In genomic region chr3:103794656-103795055, GRCh38 we compare ENCODE assay signal across 12 cellular contexts.
DNase-seq lines count a peak whose midpoint lies in the region; FAIRE-seq and TF ChIP-seq lines count a peak whose summit lies in the region.
"Had no signal": no experiment of that assay in that cellular context is flagged by ENCODE, and none has a peak within 500 bp of the region (broad histone marks: within the 10 kb centered on the region; RNA-seq: fewer than 3 reads in every experiment).

No MANE protein-coding gene starts in this region.

- H3K9me3 ChIP-seq in vagina, result no peaks in the 10 kb centered on the region
- H3K9me3 ChIP-seq: SJSA1 had no signal

- H3K36me3 Mint-ChIP-seq in HFFc6 (ENCODE audit: low read depth), result no peaks in the 10 kb centered on the region

- no peaks in the 10 kb centered on the region for H3K27me3 ChIP-seq in vagina
- H3K27me3 ChIP-seq: SJSA1 had no signal

- H3K4me3 ChIP-seq in NB4 (ENCODE audit: low read depth, low read length), result no peak overlapping the region
- no peak overlapping the region for H3K4me3 ChIP-seq in vagina
- H3K4me3 ChIP-seq: SJSA1 had no signal

- TF ChIP-seq CTCF in NB4 (IDR thresholded peaks at IDR 0.05; ENCODE audit: low read depth, low read length) (peak; percentile 16), vagina (IDR thresholded peaks at IDR 0.05) (no peak), HFFc6 (IDR thresholded peaks at IDR 0.05) (no peak)

- H3K27ac Mint-ChIP-seq in HFFc6, result no peak overlapping the region
- H3K27ac Mint-ChIP-seq: activated CD8-positive, alpha-beta T cell treated with anti-CD3 and anti-CD28 coated beads, Interleukin-2, amount 10 ng/mL, durations not matched to agents 7 days and 5 days had no signal

- no peaks in the 10 kb centered on the region for H3K36me3 ChIP-seq in vagina
- H3K36me3 ChIP-seq: SJSA1 had no signal

- TF ChIP-seq POLR2A in NB4 (IDR thresholded peaks at IDR 0.05; ENCODE audit: extremely low read depth, insufficient read length) (no peak), vagina (IDR thresholded peaks at IDR 0.05) (no peak)

- FAIRE-seq in urothelium cell line (lab: Jason Lieb, UNC), result no peak

- no peaks in the 10 kb centered on the region for H3K27me3 Mint-ChIP-seq in HFFc6 (ENCODE audit: insufficient read depth)

- H3K4me1 Mint-ChIP-seq in HFFc6 (ENCODE audit: low read depth), result no peaks in the 10 kb centered on the region

- H3K4me3 Mint-ChIP-seq in HFFc6, result no peak overlapping the region
- H3K4me3 Mint-ChIP-seq: activated CD8-positive, alpha-beta T cell treated with anti-CD3 and anti-CD28 coated beads, Interleukin-2, amount 10 ng/mL, durations not matched to agents 7 days and 5 days had no signal

- intact Hi-C loops in vagina (cut with DNase I), result no loop called here

- H3K9me3 Mint-ChIP-seq in HFFc6, result peaks cover 9% of the 10 kb centered on the region

- no peaks in the 10 kb centered on the region for H3K4me1 ChIP-seq in vagina
- H3K4me1 ChIP-seq: SJSA1 had no signal

- peak; percentile 15 for DNase-seq in SIG-M5 treated with dmso at 0.1 percent for 504 hours (lab: John Stamatoyannopoulos, UW; ENCODE audit: unreplicated experiment)
- DNase-seq in SIG-M5 (lab: John Stamatoyannopoulos, UW), result no peak
- peak; percentile 11 for DNase-seq in NB4 (ENCODE audit: low read depth)
- DNase-seq in cerebellar cortex (ENCODE audit: low spot score), result peak; percentile 9
- peak; percentile 10 for DNase-seq in urothelium cell line (ENCODE audit: low spot score)
- DNase-seq in putamen (ENCODE audit: low spot score), result no peak
- no peak for DNase-seq in vagina (ENCODE audit: extremely low spot score in 2 of 2)
- DNase-seq in HFFc6, result no peak
- DNase-seq: activated CD8-positive, alpha-beta T cell treated with anti-CD3 and anti-CD28 coated beads, Interleukin-2, amount 10 ng/mL, durations not matched to agents 7 days and 5 days; NCI-H1694 treated with DMSO at 0.1 percent for 48 hours; stimulated activated naive CD4-positive, alpha-beta T cell treated with Interleukin-2 at 50 U/mL for 16 hours had no signal

- H3K27ac ChIP-seq in vagina, result no peak overlapping the region
- H3K27ac ChIP-seq: SJSA1 had no signal

Comparison
In these comparisons a context has a peak if more than half of its experiments do, and no peak if none do; other contexts are left out.
1. DNase-seq: peak in SIG-M5 treated with dmso at 0.1 percent for 504 hours (single experiment), NB4 (single experiment), cerebellar cortex (single experiment) and urothelium cell line (single experiment); none in SIG-M5 (single experiment), putamen (single experiment), vagina (0 of 2) and HFFc6 (single experiment).